Comparison of ENCODE assay signal across 8 cellular contexts in the genomic region with DNA sequence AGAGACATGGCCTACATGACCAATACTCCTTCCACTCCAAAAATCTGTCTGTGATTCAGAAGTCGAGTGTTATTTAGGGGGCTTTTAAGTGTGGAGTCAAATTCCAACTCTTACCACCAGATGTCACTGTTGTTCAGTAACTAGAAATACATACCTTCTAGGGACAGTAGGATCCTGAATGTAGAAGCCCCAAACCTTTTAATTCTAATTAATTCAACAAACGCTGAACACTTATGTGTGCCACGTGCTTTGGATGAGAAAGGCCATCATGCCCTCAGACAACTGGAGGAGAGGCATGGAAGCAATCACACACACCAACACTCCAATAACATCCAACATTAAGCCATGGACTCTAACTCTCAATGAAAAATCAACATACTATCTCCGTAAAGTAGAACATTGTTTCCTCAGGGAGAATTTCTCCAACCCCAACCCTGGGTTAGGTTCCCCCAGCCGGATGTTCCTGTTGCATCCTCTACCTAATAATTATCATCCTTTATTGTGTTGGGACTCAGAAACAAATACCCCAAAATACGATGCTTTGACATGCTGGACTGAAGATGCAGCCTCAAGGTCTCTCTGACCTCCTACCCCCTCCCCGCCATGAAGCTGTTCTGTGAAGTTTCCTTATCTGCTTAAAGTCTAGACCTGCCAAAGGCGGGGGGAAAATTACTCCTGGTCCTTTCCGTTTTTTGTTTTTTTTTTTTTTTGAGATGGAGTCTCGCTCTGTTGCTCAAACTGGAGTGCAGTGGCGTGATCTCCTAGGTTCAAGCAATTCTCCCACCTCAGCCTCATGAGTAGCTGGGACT. TPM values are rescaled to one million over a fixed set of nuclear protein-coding genes. Genes with fewer than 3 reads are reported as not detected.
DNase-seq lines count a peak whose midpoint lies in the region; ATAC-seq and TF ChIP-seq lines count a peak whose summit lies in the region.

No MANE protein-coding gene starts in this region.

- H3K4me1 ChIP-seq in esophagus muscularis mucosa: peaks cover 23 to 88% (median 73%) of the 10 kb centered on the region in 4 donors

- TF ChIP-seq EP300 in esophagus muscularis mucosa (IDR thresholded peaks at IDR 0.05): no peak

- H3K4me3 ChIP-seq in esophagus muscularis mucosa: no peak overlapping the region

- DNase-seq in DMS53 treated with DMSO at 0.1 percent for 48 hours (lab: John Stamatoyannopoulos, UW; ENCODE audit: unreplicated experiment): peak; percentile 5
- peak; percentile 56 for DNase-seq in GM20000 (ENCODE audit: low spot score)
- DNase-seq in MV-4-11 (lab: John Stamatoyannopoulos, UW): peak; percentile 68
- peak; percentile 4 for DNase-seq in SKM-1 (lab: John Stamatoyannopoulos, UW; ENCODE audit: unreplicated experiment)
- DNase-seq in esophagus muscularis mucosa (ENCODE audit: extremely low spot score): no peak
- peak in 6 of 10 donors; percentile 28 to 71 (median 57) for DNase-seq in naive thymus-derived CD8-positive, alpha-beta T cell
- no peak for DNase-seq in activated effector memory CD4-positive, alpha-beta T cell treated with anti-CD3 and anti-CD28 coated beads, Interleukin-2, amount 50 U/mL, for 16 hours

- H3K4me3 Mint-ChIP-seq in naive thymus-derived CD8-positive, alpha-beta T cell: no peak overlapping the region

- TF ChIP-seq POLR2A in esophagus muscularis mucosa (IDR thresholded peaks at IDR 0.05; ENCODE audit: low read depth): no peak

- no peaks in the 10 kb centered on the region for H3K9me3 Mint-ChIP-seq in naive thymus-derived CD8-positive, alpha-beta T cell

- peak; percentile 36 for TF ChIP-seq CTCF in GM20000 (IDR thresholded peaks at IDR 0.05; ENCODE audit: extremely low read depth, missing control alignments)
- TF ChIP-seq CTCF in esophagus muscularis mucosa (IDR thresholded peaks at IDR 0.05): peak; percentile 86 to 91 (median 87)

- H3K27me3 ChIP-seq in esophagus muscularis mucosa: no peaks in the 10 kb centered on the region

- intact Hi-C loops in esophagus muscularis mucosa (cut with DNase I): loop anchor here (1.0 to 2.0 kb wide), 2 partner anchors 48 to 100 kb away; no protein-coding TSS in a partner anchor

- peak overlapping the region; percentile 76 to 85 (median 79) for H3K27ac ChIP-seq in esophagus muscularis mucosa (replicated peaks in 1 of 4)

- no peaks in the 10 kb centered on the region for H3K27me3 Mint-ChIP-seq in naive thymus-derived CD8-positive, alpha-beta T cell

- H3K4me1 Mint-ChIP-seq in naive thymus-derived CD8-positive, alpha-beta T cell: peaks cover 0 to 3% (median 1%) of the 10 kb centered on the region in 4 donors

- POLR2A ChIA-PET in naive thymus-derived CD8-positive, alpha-beta T cell (lab: Charles Lee): no interaction called here

- 58% methylated on average over 11 of the region's 11 CpGs for WGBS in esophagus muscularis mucosa

- H3K9me3 ChIP-seq in esophagus muscularis mucosa: no peaks in the 10 kb centered on the region

- peaks cover 6 to 26% (median 15%) of the 10 kb centered on the region in 4 donors for H3K36me3 ChIP-seq in esophagus muscularis mucosa

- ATAC-seq in naive thymus-derived CD8-positive, alpha-beta T cell: peak; percentile 82 to 91
- no peak for ATAC-seq in HG02981 (IDR thresholded peaks at IDR 0.05; ENCODE audit: unreplicated experiment)

- H3K36me3 Mint-ChIP-seq in naive thymus-derived CD8-positive, alpha-beta T cell: peaks cover 0 to 28% (median 2%) of the 10 kb centered on the region in 3 donors

- no peak overlapping the region for H3K27ac Mint-ChIP-seq in naive thymus-derived CD8-positive, alpha-beta T cell

RNA-seq across cellular contexts. Expression of a gene that starts 8.0 kb away (rescaled TPM):
- 1 to 10 TPM; 1.2 to 5.3 (median 3.9) TPM for total RNA-seq in esophagus muscularis mucosa
- total RNA-seq in naive thymus-derived CD8-positive, alpha-beta T cell: under 1 TPM; 0.73 to 0.88 TPM
- not detected for polyA plus RNA-seq in naive thymus-derived CD8-positive, alpha-beta T cell

RNA-seq across cellular contexts. Expression of a gene that starts 23.2 kb away (rescaled TPM):
- total RNA-seq in esophagus muscularis mucosa: 100 to 1,000 TPM; 161 to 407 (median 272) TPM
- 10 to 100 TPM; 23.0 to 26.5 TPM for total RNA-seq in naive thymus-derived CD8-positive, alpha-beta T cell
- polyA plus RNA-seq in naive thymus-derived CD8-positive, alpha-beta T cell: 10 to 100 TPM; 70.8 to 88.3 (median 80.7) TPM

RNA-seq across cellular contexts. Expression of a gene that starts 28.1 kb away (rescaled TPM):
- total RNA-seq in esophagus muscularis mucosa: 10 to 100 TPM in 1 of 4 donors, 1 to 10 TPM in 3; 2.5 to 15.9 (median 7.6) TPM
- under 1 TPM; 0.39 to 0.85 TPM for total RNA-seq in naive thymus-derived CD8-positive, alpha-beta T cell
- under 1 TPM in 2 of 3 donors, not detected in 1; 0.22 to 0.51 TPM for polyA plus RNA-seq in naive thymus-derived CD8-positive, alpha-beta T cell

Comparison
In these comparisons a context has a peak if more than half of its experiments do, and no peak if none do; other contexts are left out.
1. DNase-seq: peak in DMS53 treated with DMSO at 0.1 percent for 48 hours (single experiment), GM20000 (single experiment), MV-4-11 (single experiment), SKM-1 (single experiment) and naive thymus-derived CD8-positive, alpha-beta T cell (6 of 10); none in esophagus muscularis mucosa (single experiment) and activated effector memory CD4-positive, alpha-beta T cell treated with anti-CD3 and anti-CD28 coated beads, Interleukin-2, amount 50 U/mL, for 16 hours (single experiment).
2. RNA of a gene that starts 23.2 kb away (total RNA-seq): 161 to 407 TPM in esophagus muscularis mucosa; 23.0 to 26.5 TPM in naive thymus-derived CD8-positive, alpha-beta T cell; every median in the first group is over 4 times any median in the second.